Comparison of ENCODE assay signal across 19 cellular contexts in genomic region chr1:225737179-225737578, GRCh38. TPM values are rescaled to one million over a fixed set of nuclear protein-coding genes. Genes with fewer than 3 reads are reported as not detected.
DNase-seq lines count a peak whose midpoint lies in the region; ATAC-seq and TF ChIP-seq lines count a peak whose summit lies in the region.
"Had no signal": no experiment of that assay in that cellular context is flagged by ENCODE, and none has a peak within 500 bp of the region (broad histone marks: within the 10 kb centered on the region; RNA-seq: fewer than 3 reads in every experiment).

No MANE protein-coding gene starts in this region.

- TF ChIP-seq POLR2A in breast epithelium (IDR thresholded peaks at IDR 0.05): no peak
- no peak for TF ChIP-seq POLR2A in vagina (IDR thresholded peaks at IDR 0.05)

- H3K36me3 Mint-ChIP-seq in MCF 10A (ENCODE audit: insufficient read depth, unreplicated experiment) (no peaks in the 10 kb centered on the region), GM23338 (ENCODE audit: low read depth) (no peaks in the 10 kb centered on the region)
- H3K36me3 Mint-ChIP-seq: activated CD8-positive, alpha-beta memory T cell treated with anti-CD3 and anti-CD28 coated beads, Interleukin-2, amount 10 ng/mL, durations not matched to agents 7 days and 5 days had no signal

- H3K27ac Mint-ChIP-seq in MCF 10A (ENCODE audit: low read depth, unreplicated experiment) (peak overlapping the region; percentile 89), GM23338 (no peak overlapping the region)
- H3K27ac Mint-ChIP-seq: activated CD8-positive, alpha-beta memory T cell treated with anti-CD3 and anti-CD28 coated beads, Interleukin-2, amount 10 ng/mL, durations not matched to agents 7 days and 5 days had no signal

- peak overlapping the region; percentile 60 for H3K4me3 Mint-ChIP-seq in MCF 10A (ENCODE audit: unreplicated experiment)
- no peak overlapping the region for H3K4me3 Mint-ChIP-seq in GM23338
- H3K4me3 Mint-ChIP-seq: activated CD8-positive, alpha-beta memory T cell treated with anti-CD3 and anti-CD28 coated beads, Interleukin-2, amount 10 ng/mL, durations not matched to agents 7 days and 5 days; neural crest cell had no signal

- H3K27ac ChIP-seq in breast epithelium: no peak overlapping the region
- peak overlapping the region; percentile 69 to 89 for H3K27ac ChIP-seq in ascending aorta
- no peak overlapping the region for H3K27ac ChIP-seq in left lung
- H3K27ac ChIP-seq in vagina: peak overlapping the region; percentile 72
- no peak overlapping the region for H3K27ac ChIP-seq in GM23338 (ENCODE audit: low read depth)
- H3K27ac ChIP-seq: cardiac muscle cell had no signal

- H3K9me3 Mint-ChIP-seq in MCF 10A (ENCODE audit: unreplicated experiment) (no peaks in the 10 kb centered on the region), GM23338 (no peaks in the 10 kb centered on the region)
- H3K9me3 Mint-ChIP-seq: neural crest cell had no signal

- no peak overlapping the region for H2AFZ ChIP-seq in GM23338

- CTCF ChIA-PET in MCF 10A (lab: Yijun Ruan, JAX): interaction anchor here (0.6 to 7.8 kb wide), 31 partner anchors 9 to 262 kb away, joined by 3 to 228 read pairs (median 4); partner anchors contain the start of genes PYCR2 and SRP9

- H3K27me3 ChIP-seq in breast epithelium: no peaks in the 10 kb centered on the region
- H3K27me3 ChIP-seq in ascending aorta: no peaks in the 10 kb centered on the region
- H3K27me3 ChIP-seq in left lung: no peaks in the 10 kb centered on the region
- H3K27me3 ChIP-seq in vagina: no peaks in the 10 kb centered on the region
- H3K27me3 ChIP-seq in GM23338 (ENCODE audit: insufficient read depth): peaks cover 16% of the 10 kb centered on the region
- H3K27me3 ChIP-seq: cardiac muscle cell, heart right ventricle had no signal

- H4K20me1 ChIP-seq in GM23338 (replicated peaks; ENCODE audit: insufficient read depth): no peaks in the 10 kb centered on the region

- no peaks in the 10 kb centered on the region for H3K9me3 ChIP-seq in breast epithelium
- no peaks in the 10 kb centered on the region for H3K9me3 ChIP-seq in ascending aorta
- H3K9me3 ChIP-seq in left lung: no peaks in the 10 kb centered on the region
- H3K9me3 ChIP-seq in vagina: no peaks in the 10 kb centered on the region
- H3K9me3 ChIP-seq: heart right ventricle had no signal

- DNase-seq in MCF 10A (ENCODE audit: unreplicated experiment) (peak; percentile 99), breast epithelium (ENCODE audit: low spot score in 2 of 2) (no peak), ascending aorta (ENCODE audit: low spot score in 2 of 2) (no peak), left lung (no peak), vagina (ENCODE audit: extremely low spot score in 2 of 2) (no peak), hepatic stellate cell (ENCODE audit: low spot score) (no peak), GM23338 (ENCODE audit: low spot score) (no peak)
- DNase-seq in stimulated activated CD4-positive, alpha-beta T cell treated with anti-CD3 and anti-CD28 coated beads, Interleukin-12 subunit alpha, Interleukin-12 subunit beta, amount 100 ng/mL, for 4 hours: no peak
- DNase-seq: 8988T; activated CD8-positive, alpha-beta memory T cell treated with anti-CD3 and anti-CD28 coated beads, Interleukin-2, amount 10 ng/mL, durations not matched to agents 7 days and 5 days; activated naive CD4-positive, alpha-beta T cell treated with Interleukin-2 at 50 U/mL for 16 hours; HCEC 1CT; heart right ventricle; MV-4-11; NCI-H2107; stimulated activated naive CD8-positive, alpha-beta T cell treated with anti-CD3 and anti-CD28 coated beads, Interleukin-15, Interleukin-2, amounts not matched to agents 100 U/mL and 50 U/mL, for 24 hours; WERI-Rb-1 had no signal

- H3K4me1 ChIP-seq in breast epithelium: no peaks in the 10 kb centered on the region
- H3K4me1 ChIP-seq in ascending aorta: peaks cover 0 to 21% of the 10 kb centered on the region in 2 donors
- H3K4me1 ChIP-seq in left lung: peaks cover 16 to 22% of the 10 kb centered on the region in 2 donors
- peaks cover 35% of the 10 kb centered on the region for H3K4me1 ChIP-seq in vagina
- H3K4me1 ChIP-seq in GM23338 (ENCODE audit: insufficient read depth): no peaks in the 10 kb centered on the region

- H3K27me3 Mint-ChIP-seq in MCF 10A (ENCODE audit: insufficient read depth, unreplicated experiment) (no peaks in the 10 kb centered on the region), GM23338 (ENCODE audit: insufficient read depth, low read depth, poor library complexity) (peaks cover 4% of the 10 kb centered on the region)

- no peak overlapping the region for H3K4me2 ChIP-seq in GM23338

- no peak overlapping the region for H3K4me3 ChIP-seq in breast epithelium
- no peak overlapping the region for H3K4me3 ChIP-seq in ascending aorta
- no peak overlapping the region for H3K4me3 ChIP-seq in left lung
- no peak overlapping the region for H3K4me3 ChIP-seq in vagina
- no peak overlapping the region for H3K4me3 ChIP-seq in GM23338
- H3K4me3 ChIP-seq: cardiac muscle cell, heart right ventricle had no signal

- no peaks in the 10 kb centered on the region for H3F3A ChIP-seq in GM23338 (replicated peaks; ENCODE audit: low read depth)

- H3K36me3 ChIP-seq in breast epithelium (no peaks in the 10 kb centered on the region), ascending aorta (no peaks in the 10 kb centered on the region), left lung (no peaks in the 10 kb centered on the region), vagina (no peaks in the 10 kb centered on the region), GM23338 (ENCODE audit: insufficient read depth) (no peaks in the 10 kb centered on the region)
- H3K36me3 ChIP-seq: cardiac muscle cell, heart right ventricle, WERI-Rb-1 had no signal

- no peaks in the 10 kb centered on the region for H3K9me2 ChIP-seq in GM23338 (ENCODE audit: insufficient read depth)

- TF ChIP-seq CTCF in MCF 10A (IDR thresholded peaks at IDR 0.05; ENCODE audit: unreplicated experiment): no peak
- TF ChIP-seq CTCF in breast epithelium (IDR thresholded peaks at IDR 0.05): no peak
- TF ChIP-seq CTCF in ascending aorta (IDR thresholded peaks at IDR 0.05): no peak
- no peak for TF ChIP-seq CTCF in left lung (IDR thresholded peaks at IDR 0.05)
- TF ChIP-seq CTCF in vagina (IDR thresholded peaks at IDR 0.05): no peak
- TF ChIP-seq CTCF in GM23338 (conservative IDR thresholded peaks at IDR 0.05; ENCODE audit: low read depth in 2 of 2): no peak

- peaks cover 33% of the 10 kb centered on the region for H3K4me1 Mint-ChIP-seq in MCF 10A (ENCODE audit: insufficient read depth, unreplicated experiment)
- H3K4me1 Mint-ChIP-seq in GM23338: peaks cover 20% of the 10 kb centered on the region
- H3K4me1 Mint-ChIP-seq: activated CD8-positive, alpha-beta memory T cell treated with anti-CD3 and anti-CD28 coated beads, Interleukin-2, amount 10 ng/mL, durations not matched to agents 7 days and 5 days; neural crest cell had no signal

- POLR2A ChIA-PET in MCF 10A (lab: Yijun Ruan, JAX): interaction anchor here (0.5 to 8.5 kb wide), 38 partner anchors 9 to 373 kb away, joined by 3 to 243 read pairs (median 6); partner anchors contain the start of genes ENAH, H3-3A, SRP9 and TMEM63A

- no TSS peak for BruUV-seq in MCF 10A (replicated peaks; lab: Mats Ljungman, UMichigan)

- H3K79me2 ChIP-seq in GM23338 (replicated peaks; ENCODE audit: insufficient read depth): no peaks in the 10 kb centered on the region

- ATAC-seq in left lung (peak; percentile 11), GM23338 (no peak)
- ATAC-seq: activated CD8-positive, alpha-beta memory T cell treated with anti-CD3 and anti-CD28 coated beads, Interleukin-2, amount 10 ng/mL, durations not matched to agents 7 days and 5 days; stimulated activated naive CD8-positive, alpha-beta T cell treated with anti-CD3 and anti-CD28 coated beads, Interleukin-15, Interleukin-2, amounts not matched to agents 100 U/mL and 50 U/mL, for 24 hours had no signal

- intact Hi-C loops in MCF 10A (cut with micrococcal nuclease) (loop anchor here (5.0 kb wide), 1 partner anchor 35 kb away; no protein-coding TSS in a partner anchor), breast epithelium (cut with DNase I; ENCODE audit: low total_unique reads) (no loop called here), ascending aorta (cut with DNase I) (loop anchor here (2.0 kb wide), 1 partner anchor 26 kb away; no protein-coding TSS in a partner anchor), left lung (cut with DNase I) (no loop called here), vagina (cut with DNase I) (no loop called here)

TF ChIP-seq in GM23338, 12 proteins besides CTCF, POLR2A, EP300 and RAD21:
- no peak for TF ChIP-seq EZH2 (IDR thresholded peaks at IDR 0.05; ENCODE audit: low read depth, unreplicated experiment)
- TF ChIP-seq POLR2AphosphoS5 (IDR thresholded peaks at IDR 0.05; ENCODE audit: low read depth): no peak
- no peak for TF ChIP-seq CREB1 (CRISPR knock-in tag; IDR thresholded peaks at IDR 0.05; ENCODE audit: low read depth)
TF ChIP-seq in GM23338: peak in this region for 0.

RNA-seq across cellular contexts. Expression of gene SRP9, which starts 40.4 kb away (rescaled TPM):
- total RNA-seq in MCF 10A (2022) (417 and 511 TPM in 2 replicates), breast epithelium (100 to 1,000 TPM; 168 to 251 (median 205) TPM), ascending aorta (49.4 TPM), left lung (100 to 1,000 TPM; 195 to 204 TPM), vagina (120 TPM)
- 640 and 749 TPM in 2 replicates for total RNA-seq in GM23338 (2014; rRNA removed; shearing (Covaris generic))
- polyA plus RNA-seq in GM23338 (2016; fragmentation: Nextera tagmentation; extraction: Ambion mirVana): 590 and 728 TPM in 2 replicates

Comparison
In these comparisons a context has a peak if more than half of its experiments do, and no peak if none do; other contexts are left out.
1. intact Hi-C loops: an anchor here in MCF 10A (5.0 kb wide) and ascending aorta (2.0 kb wide); none called in breast epithelium, left lung and vagina.
2. H3K27ac ChIP-seq: peak in ascending aorta (2 of 2) and vagina (single experiment); none in breast epithelium (0 of 2), left lung (0 of 2) and GM23338 (single experiment).